In the genomic region with DNA sequence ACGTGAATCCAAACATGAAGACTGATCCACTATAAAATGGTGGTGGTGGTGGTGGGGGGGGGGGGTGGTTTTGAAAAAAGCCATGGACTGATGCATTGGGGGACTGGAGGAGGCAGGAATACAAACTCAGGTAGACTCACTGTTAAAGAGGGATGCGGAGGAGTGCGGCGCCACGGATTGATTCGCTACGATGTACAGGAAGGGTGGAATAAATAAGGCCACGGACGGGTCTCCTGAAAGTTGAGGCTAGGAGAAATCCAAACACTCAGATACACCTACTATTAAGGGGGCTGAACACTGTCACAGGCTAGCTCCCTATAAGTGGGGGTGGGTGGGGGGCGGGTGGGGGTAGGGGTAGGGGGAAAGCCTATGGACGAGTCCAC, we compare ENCODE assay signal across 8 cellular contexts. TPM values are rescaled to one million over a fixed set of nuclear protein-coding genes. Genes with fewer than 3 reads are reported as not detected.
A peak's percentile ranks its signal among the peaks of the same experiment; 100 is the strongest.
DNase-seq lines count a peak whose midpoint lies in the region; ATAC-seq and TF ChIP-seq lines count a peak whose summit lies in the region.

No MANE protein-coding gene starts in this region.

- TF ChIP-seq CTCF in WERI-Rb-1 (IDR thresholded peaks at IDR 0.05; ENCODE audit: low read depth, low read length) (no peak), hepatocyte (IDR thresholded peaks at IDR 0.05; ENCODE audit: poor library complexity) (no peak), spleen (IDR thresholded peaks at IDR 0.05 in 8 of 11, conservative IDR thresholded peaks at IDR 0.05 in 3 of 11) (no peak)

- TF ChIP-seq POLR2A in spleen (IDR thresholded peaks at IDR 0.05), result no peak

- no peaks in the 10 kb centered on the region for H3K9me2 ChIP-seq in hepatocyte (replicated peaks; ENCODE audit: insufficient read depth)

- H3K36me3 ChIP-seq in WERI-Rb-1 (peaks cover 6% of the 10 kb centered on the region; the same call in 1 of the 2 replicates), hepatocyte (replicated peaks; ENCODE audit: insufficient read depth, low read depth) (no peaks in the 10 kb centered on the region), spleen (peaks cover 0 to 33% (median 0%) of the 10 kb centered on the region in 6 donors)

- intact Hi-C loops in spleen (cut with DNase I; ENCODE audit: low total_unique reads), result no loop called here

- H3K27me3 ChIP-seq in WERI-Rb-1 (ENCODE audit: insufficient read depth, low read depth, severe bottlenecking) (peaks cover 5% of the 10 kb centered on the region), hepatocyte (no peaks in the 10 kb centered on the region), spleen (replicated peaks in 1 of 7) (no peaks in the 10 kb centered on the region)

- H3K4me3 ChIP-seq in WERI-Rb-1 (ENCODE audit: low read depth, low read length) (peak overlapping the region; percentile 72), hepatocyte (peak overlapping the region; percentile 36), spleen (peak overlapping the region in 7 of 8 donors; percentile 49 to 81 (median 60))

- DNase-seq in DMS53 (lab: John Stamatoyannopoulos, UW), result peak; percentile 37
- DNase-seq in DMS53 treated with DMSO at 0.1 percent for 48 hours (lab: John Stamatoyannopoulos, UW; ENCODE audit: unreplicated experiment), result no peak
- DNase-seq in WERI-Rb-1, result no peak
- no peak for DNase-seq in hepatocyte (ENCODE audit: low spot score)
- DNase-seq in spleen, result no peak

- ATAC-seq in HG02571 (IDR thresholded peaks at IDR 0.05; ENCODE audit: unreplicated experiment) (no peak), HG03095 (IDR thresholded peaks at IDR 0.05; ENCODE audit: unreplicated experiment) (no peak), GM18861 (IDR thresholded peaks at IDR 0.05; ENCODE audit: unreplicated experiment) (no peak)

- peaks cover 18% of the 10 kb centered on the region for H3K79me2 ChIP-seq in hepatocyte

- H3K4me2 ChIP-seq in hepatocyte, result peak overlapping the region; percentile 77

- H3K4me1 ChIP-seq in hepatocyte (ENCODE audit: insufficient read depth) (peaks cover 3% of the 10 kb centered on the region), spleen (peaks cover 0 to 40% (median 23%) of the 10 kb centered on the region in 6 donors)

- no peaks in the 10 kb centered on the region for H3K9me3 ChIP-seq in WERI-Rb-1 (ENCODE audit: severe bottlenecking)
- no peaks in the 10 kb centered on the region for H3K9me3 ChIP-seq in hepatocyte (ENCODE audit: low read depth)
- no peaks in the 10 kb centered on the region for H3K9me3 ChIP-seq in spleen

- H3K27ac ChIP-seq in WERI-Rb-1 (no peak overlapping the region), hepatocyte (peak overlapping the region; percentile 91), spleen (peak overlapping the region in 6 of 8 donors; percentile 78 to 93 (median 91))

- no peak overlapping the region for H2AFZ ChIP-seq in hepatocyte

- H4K20me1 ChIP-seq in hepatocyte (ENCODE audit: insufficient read depth, poor library complexity, severe bottlenecking), result no peaks in the 10 kb centered on the region

- 57% methylated on average over 8 of the region's 11 CpGs for WGBS in hepatocyte (ENCODE audit: low lambda C conversion rate, missing lambda C conversion rate)
- 0 to 44% (median 6%) methylated on average over 10 to 11 of the region's 11 CpGs for WGBS in spleen, 5 donors

RNA-seq across cellular contexts. Expression of a gene that starts 0.6 kb away (rescaled TPM):
- total RNA-seq in hepatocyte (19.8 and 24.4 TPM in 2 replicates), spleen (10 to 100 TPM; 25.5 to 50.0 (median 31.1) TPM)
- polyA plus RNA-seq in hepatocyte (29.6 and 32.0 TPM in 2 replicates), spleen (10 to 100 TPM; 10.3 to 23.0 (median 14.5) TPM)

RNA-seq across cellular contexts. Expression of a gene that starts 9.2 kb away (rescaled TPM):
- 96.1 and 111 TPM in 2 replicates for total RNA-seq in hepatocyte
- 130 and 141 TPM in 2 replicates for polyA plus RNA-seq in hepatocyte
- total RNA-seq in spleen, result 100 to 1,000 TPM in 5 of 7 donors, 10 to 100 TPM in 2; 83.0 to 133 (median 107) TPM
- polyA plus RNA-seq in spleen, result 100 to 1,000 TPM; 201 to 274 (median 237) TPM

RNA-seq across cellular contexts. Expression of a gene that starts 20.0 kb away (rescaled TPM):
- total RNA-seq in hepatocyte, result 0.23 TPM in 1 of 2 replicates, not detected in the other
- polyA plus RNA-seq in hepatocyte, result 0.17 and 0.58 TPM in 2 replicates
- total RNA-seq in spleen, result 100 to 1,000 TPM in 6 of 7 donors, 10 to 100 TPM in 1; 98.2 to 180 (median 117) TPM
- 10 to 100 TPM; 25.3 to 85.8 (median 57.5) TPM for polyA plus RNA-seq in spleen

RNA-seq across cellular contexts. Expression of a gene that starts 30.1 kb away (rescaled TPM):
- total RNA-seq in hepatocyte, result 0.43 and 1.2 TPM in 2 replicates
- polyA plus RNA-seq in hepatocyte, result 3.7 and 4.6 TPM in 2 replicates
- 1 to 10 TPM in 1 of 7 donors, under 1 TPM in 6; 0.23 to 1.2 (median 0.60) TPM for total RNA-seq in spleen
- under 1 TPM; 0.10 to 0.68 (median 0.61) TPM for polyA plus RNA-seq in spleen

Comparison
In these comparisons a context has a peak if more than half of its experiments do, and no peak if none do; other contexts are left out.
1. RNA of a gene that starts 20.0 kb away (total RNA-seq): 98.2 to 180 TPM in spleen; 0.23 TPM in hepatocyte; every median in the first group is over 10 times any median in the second.
2. Peak in every context shown above with its lines, with median percentiles within 50 percentile points of each other: H3K4me3 ChIP-seq.